In the genomic region with DNA sequence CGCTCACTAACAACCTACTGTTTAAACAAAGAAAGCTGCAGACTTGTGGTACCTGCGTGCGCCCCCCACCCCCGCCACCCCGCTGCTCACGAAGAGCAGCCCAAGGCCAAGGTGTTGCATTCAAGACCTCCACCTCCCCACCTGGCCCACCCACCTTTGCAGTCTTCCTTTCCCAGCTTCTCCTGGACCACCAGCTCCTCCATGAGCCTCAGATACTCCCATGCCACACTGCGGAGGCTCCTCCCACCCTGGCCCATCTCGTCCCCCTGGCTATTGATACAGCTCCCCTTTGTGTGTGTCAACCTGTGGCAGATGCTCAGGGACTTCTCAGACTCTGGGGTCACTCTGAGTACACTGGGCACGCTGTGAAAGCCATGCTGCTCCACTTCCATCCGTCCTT, we compare ENCODE assay signal across 1 cellular context.
TF ChIP-seq lines count a peak whose summit lies in the region.

No MANE protein-coding gene starts in this region.

TF ChIP-seq in IMR-90, 13 proteins besides CTCF, POLR2A, EP300 and RAD21 (continued from another document):
- TF ChIP-seq, protein P1, sequence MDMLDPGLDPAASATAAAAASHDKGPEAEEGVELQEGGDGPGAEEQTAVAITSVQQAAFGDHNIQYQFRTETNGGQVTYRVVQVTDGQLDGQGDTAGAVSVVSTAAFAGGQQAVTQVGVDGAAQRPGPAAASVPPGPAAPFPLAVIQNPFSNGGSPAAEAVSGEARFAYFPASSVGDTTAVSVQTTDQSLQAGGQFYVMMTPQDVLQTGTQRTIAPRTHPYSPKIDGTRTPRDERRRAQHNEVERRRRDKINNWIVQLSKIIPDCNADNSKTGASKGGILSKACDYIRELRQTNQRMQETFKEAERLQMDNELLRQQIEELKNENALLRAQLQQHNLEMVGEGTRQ (IDR thresholded peaks at IDR 0.05; ENCODE audit: low read depth, low read length): no peak
- TF ChIP-seq NFE2L2 (IDR thresholded peaks at IDR 0.05; ENCODE audit: low read depth, low read length): no peak
- no peak for TF ChIP-seq CEBPB (IDR thresholded peaks at IDR 0.05; ENCODE audit: low read depth, low read length)
- no peak for TF ChIP-seq MAFK (IDR thresholded peaks at IDR 0.05; ENCODE audit: low read depth, low read length)
- TF ChIP-seq MAZ (IDR thresholded peaks at IDR 0.05; ENCODE audit: borderline replicate concordance, low read depth, low read length): no peak
TF ChIP-seq in IMR-90: peak in this region for 0.
